9 cellular contexts compared by ENCODE assay signal in genomic region chr22:42432020-42432596, GRCh38. TPM values are rescaled to one million over a fixed set of nuclear protein-coding genes. Genes with fewer than 3 reads are reported as not detected.
DNase-seq lines count a peak whose midpoint lies in the region; ATAC-seq and TF ChIP-seq lines count a peak whose summit lies in the region.
"Had no signal": no experiment of that assay in that cellular context is flagged by ENCODE, and none has a peak within 500 bp of the region (broad histone marks: within the 10 kb centered on the region; RNA-seq: fewer than 3 reads in every experiment).

Gene NFAM1, minus strand, starts transcription at chr22:42432403. Its CDS starts 46 bp downstream, at chr22:42432357.

- 30 to 33% methylated on average over 24 of the region's 24 CpGs for WGBS in tibial nerve, 2 donors

- peak within 1 kb of the TSS; percentile 3 to 46 (median 18) for H3K4me3 ChIP-seq in tibial nerve

- peak in 1 of 2 donors; percentile 25 for TF ChIP-seq POLR2A in tibial nerve (IDR thresholded peaks at IDR 0.05)

- H3K9me3 ChIP-seq in tibial nerve: no peaks in the 10 kb centered on the region

- peaks cover 10% of the 10 kb centered on the region for H3K4me1 Mint-ChIP-seq in chondrocyte (ENCODE audit: low read depth)

- H3K27me3 ChIP-seq in tibial nerve: peaks cover 0 to 40% of the 10 kb centered on the region in 2 donors

- no peak for TF ChIP-seq CTCF in chondrocyte (IDR thresholded peaks at IDR 0.05)
- no peak for TF ChIP-seq CTCF in tibial nerve (IDR thresholded peaks at IDR 0.05)

- peak within 1 kb of the TSS in 3 of 4 donors; percentile 51 to 76 (median 62) for H3K27ac ChIP-seq in tibial nerve
- H3K27ac ChIP-seq: foreskin keratinocyte had no signal

- DNase-seq in NCI-H2171 (lab: John Stamatoyannopoulos, UW): peak; percentile 89
- DNase-seq in chondrocyte (ENCODE audit: low spot score): no peak
- no peak for DNase-seq in mesenteric fat pad (ENCODE audit: low spot score)
- no peak for DNase-seq in tibial nerve (ENCODE audit: low spot score in 2 of 2)
- DNase-seq: activated CD4-positive, alpha-beta memory T cell treated with anti-CD3 and anti-CD28 coated beads for 36 hours; foreskin keratinocyte had no signal

- H3K36me3 ChIP-seq in tibial nerve: no peaks in the 10 kb centered on the region

- no peaks in the 10 kb centered on the region for H3K9me3 Mint-ChIP-seq in chondrocyte (ENCODE audit: low read depth)
- H3K9me3 Mint-ChIP-seq: activated CD4-positive, alpha-beta memory T cell treated with anti-CD3 and anti-CD28 coated beads for 36 hours had no signal

- no peak for TF ChIP-seq EP300 in tibial nerve (IDR thresholded peaks at IDR 0.05)

- peaks cover 39% of the 10 kb centered on the region for H3K27me3 Mint-ChIP-seq in chondrocyte (ENCODE audit: low read depth)

- peak within 1 kb of the TSS; percentile 29 for H3K27ac Mint-ChIP-seq in chondrocyte (ENCODE audit: unreplicated experiment)
- H3K27ac Mint-ChIP-seq: activated CD4-positive, alpha-beta memory T cell treated with anti-CD3 and anti-CD28 coated beads for 36 hours had no signal

- H3K36me3 Mint-ChIP-seq in chondrocyte (ENCODE audit: low read depth): no peaks in the 10 kb centered on the region
- H3K36me3 Mint-ChIP-seq: activated CD4-positive, alpha-beta memory T cell treated with anti-CD3 and anti-CD28 coated beads for 36 hours had no signal

- H3K4me3 Mint-ChIP-seq in chondrocyte (ENCODE audit: unreplicated experiment): no peak within 1 kb of the TSS
- H3K4me3 Mint-ChIP-seq: activated CD4-positive, alpha-beta memory T cell treated with anti-CD3 and anti-CD28 coated beads for 36 hours had no signal

- H3K4me1 ChIP-seq in tibial nerve: peaks cover 0 to 33% (median 5%) of the 10 kb centered on the region in 4 donors
- H3K4me1 ChIP-seq: foreskin keratinocyte had no signal

- ATAC-seq in GM18861 (IDR thresholded peaks at IDR 0.05; ENCODE audit: unreplicated experiment): no peak
- ATAC-seq in HG03108 (IDR thresholded peaks at IDR 0.05; ENCODE audit: unreplicated experiment): no peak
- no peak for ATAC-seq in HG02840 (IDR thresholded peaks at IDR 0.05; ENCODE audit: low FRiP score, unreplicated experiment)
- ATAC-seq: foreskin keratinocyte had no signal

RNA-seq across cellular contexts. Expression of gene NFAM1, which starts in this region (rescaled TPM):
- total RNA-seq in chondrocyte: not detected in 3 replicates
- 17.6 TPM for total RNA-seq in mesenteric fat pad
- total RNA-seq in tibial nerve: 1 to 10 TPM; 1.8 to 2.8 (median 2.2) TPM
- total RNA-seq: foreskin keratinocyte had no signal
